Comparison of ENCODE assay signal across 12 cellular contexts in the genomic region with DNA sequence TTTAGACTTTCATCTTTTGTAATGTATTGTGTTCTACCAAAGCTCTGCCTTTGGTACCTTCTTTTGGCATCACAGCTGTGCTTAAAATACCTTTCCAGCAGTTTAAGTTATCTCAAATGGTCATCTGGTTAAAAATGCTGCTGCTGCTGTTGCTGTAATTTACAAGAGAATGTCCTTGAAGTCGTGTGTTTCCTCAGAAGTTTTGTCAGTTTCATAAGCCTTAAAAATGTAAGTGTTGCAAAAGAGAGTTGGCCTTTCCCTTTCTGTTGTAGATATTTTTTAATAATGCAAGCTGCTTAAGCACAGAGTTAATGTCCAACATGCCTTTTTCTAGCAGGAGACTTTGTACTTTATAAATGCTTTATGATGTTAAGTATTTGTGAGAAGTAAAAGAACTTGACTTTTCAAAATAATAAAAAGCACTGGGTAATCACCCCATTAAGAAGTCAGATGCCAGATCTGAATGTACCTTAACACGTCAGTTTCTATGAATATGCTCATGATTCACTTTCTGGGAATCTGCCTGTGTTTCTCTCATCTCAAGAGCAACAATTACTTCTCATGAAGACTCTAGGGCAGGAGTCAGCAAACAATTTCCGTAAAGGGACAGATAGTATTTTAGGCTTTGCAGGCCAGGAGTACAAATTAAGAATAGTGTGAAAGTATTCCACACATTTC. TPM values are rescaled to one million over a fixed set of nuclear protein-coding genes. Genes with fewer than 3 reads are reported as not detected.
DNase-seq lines count a peak whose midpoint lies in the region; ATAC-seq, FAIRE-seq and TF ChIP-seq lines count a peak whose summit lies in the region.
"Had no signal": no experiment of that assay in that cellular context is flagged by ENCODE, and none has a peak within 500 bp of the region (broad histone marks: within the 10 kb centered on the region; RNA-seq: fewer than 3 reads in every experiment).

No MANE protein-coding gene starts in this region.

- WGBS in mammary epithelial cell (ENCODE audit: low coverage, missing lambda C conversion rate) = 6% methylated on average over 3 of the region's 3 CpGs

- H3K4me1 ChIP-seq in mammary epithelial cell (ENCODE audit: insufficient read depth, low read length) = peaks cover 27% of the 10 kb centered on the region
- peaks cover 4 to 12% of the 10 kb centered on the region in 2 donors for H3K4me1 ChIP-seq in muscle layer of duodenum (ENCODE audit: control insufficient read depth in 1 of 2, insufficient read depth in 2 of 2, low read length in 2 of 2)

- ATAC-seq in HG03432 (IDR thresholded peaks at IDR 0.05; ENCODE audit: unreplicated experiment) (no peak), HG02610 (IDR thresholded peaks at IDR 0.05; ENCODE audit: unreplicated experiment) (no peak), HG03520 (IDR thresholded peaks at IDR 0.05; ENCODE audit: unreplicated experiment) (no peak)
- ATAC-seq: activated CD4-positive, alpha-beta T cell treated with anti-CD3 and anti-CD28 coated beads for 36 hours; activated naive CD8-positive, alpha-beta T cell treated with anti-CD3 and anti-CD28 coated beads, Interleukin-2, amount 50 U/mL, for 24 hours; naive thymus-derived CD8-positive, alpha-beta T cell had no signal

- H3K27ac ChIP-seq in mammary epithelial cell (ENCODE audit: insufficient read depth, low read depth, low read length) (peak overlapping the region; percentile 93), muscle layer of duodenum (ENCODE audit: low read length) (peak overlapping the region; percentile 66)

- no peaks in the 10 kb centered on the region for H3K27me3 ChIP-seq in mammary epithelial cell (ENCODE audit: insufficient read depth, low read length)
- H3K27me3 ChIP-seq in muscle layer of duodenum (ENCODE audit: low read depth, low read length) = no peaks in the 10 kb centered on the region

- intact Hi-C loops in mammary epithelial cell (cut with micrococcal nuclease) = loop anchor here (5.0 kb wide), 1 partner anchor 99 kb away; no protein-coding TSS in a partner anchor

- DNase-seq in AG04449 (ENCODE audit: low read depth, low spot score) (peak; percentile 75), HTR-8/SVneo (ENCODE audit: insufficient read length, low spot score) (peak; percentile 83), mammary epithelial cell (peak; percentile 86)
- no peak for DNase-seq in activated effector memory CD4-positive, alpha-beta T cell treated with Interleukin-2 at 50 U/mL for 16 hours
- DNase-seq: activated CD4-positive, alpha-beta T cell treated with anti-CD3 and anti-CD28 coated beads for 36 hours; activated naive CD8-positive, alpha-beta T cell treated with anti-CD3 and anti-CD28 coated beads, Interleukin-2, amount 50 U/mL, for 24 hours; CD4-positive, alpha-beta T cell; naive thymus-derived CD8-positive, alpha-beta T cell had no signal

- H2AFZ ChIP-seq in mammary epithelial cell (ENCODE audit: low read depth, low read length) = peak overlapping the region; percentile 25

- CTCF ChIA-PET in AG04449 (lab: Yijun Ruan, JAX) (no interaction called here), mammary epithelial cell (lab: Charles Lee; ENCODE audit: low non-redundant PET) (no interaction called here)

- H3K36me3 ChIP-seq in mammary epithelial cell (ENCODE audit: insufficient read depth, low read length) (no peaks in the 10 kb centered on the region), muscle layer of duodenum (ENCODE audit: control insufficient read depth in 1 of 2, insufficient read depth in 2 of 2, low read length in 2 of 2) (no peaks in the 10 kb centered on the region)

- in situ Hi-C loops in mammary epithelial cell (cut with MboI; ENCODE audit: low sequenced_read_pairs in 2 of 2) = no loop called here

- BruUV-seq in mammary epithelial cell (replicated peaks; lab: Mats Ljungman, UMichigan) = no TSS peak

- H3K4me3 ChIP-seq in AG04449 (ENCODE audit: low read depth, low read length) (no peak overlapping the region), mammary epithelial cell (replicated peaks in 1 of 3; ENCODE audit: insufficient read depth in 1 of 3, low read depth in 2 of 3, low read length in 3 of 3) (peak overlapping the region in 1 of 3 experiments; percentile 21), muscle layer of duodenum (ENCODE audit: low read depth in 1 of 2, low read length in 2 of 2) (no peak overlapping the region)

- TF ChIP-seq CTCF in AG04449 (IDR thresholded peaks at IDR 0.05; ENCODE audit: insufficient read depth, low read length, missing control alignments) (no peak), mammary epithelial cell (conservative IDR thresholded peaks at IDR 0.05 in 1 of 2, IDR thresholded peaks at IDR 0.05 in 1 of 2; ENCODE audit: extremely low read depth in 1 of 2, insufficient read depth in 1 of 2, low read depth in 1 of 2, low read length in 2 of 2) (no peak)

- H3K9ac ChIP-seq in mammary epithelial cell (ENCODE audit: insufficient read depth, low read length) = peak overlapping the region; percentile 61

- H3K4me2 ChIP-seq in mammary epithelial cell (ENCODE audit: insufficient read depth, low read depth, low read length) = peak overlapping the region; percentile 80

- peak; percentile 72 for FAIRE-seq in HTR-8/SVneo (lab: Jason Lieb, UNC)

- H3K79me2 ChIP-seq in mammary epithelial cell (ENCODE audit: insufficient read depth, low read length) = peaks cover 58% of the 10 kb centered on the region

- dilution Hi-C loops in mammary epithelial cell (cut with HindIII; ENCODE audit: low sequenced_read_pairs) = no loop called here

- H3K9me3 ChIP-seq in mammary epithelial cell (replicated peaks; ENCODE audit: insufficient read depth, low read length) (no peaks in the 10 kb centered on the region), muscle layer of duodenum (ENCODE audit: control insufficient read depth in 1 of 2, low read length in 2 of 2) (no peaks in the 10 kb centered on the region)

- POLR2A ChIA-PET in AG04449 (lab: Yijun Ruan, JAX) = interaction anchor here (1.1 kb wide), 1 partner anchor 12 kb away, joined by 3 read pairs; no protein-coding TSS in a partner anchor

- no peaks in the 10 kb centered on the region for H4K20me1 ChIP-seq in mammary epithelial cell (ENCODE audit: insufficient read depth, low read length)

RNA-seq across cellular contexts. Expression of gene TENM3, which starts 35.3 kb away (rescaled TPM):
- 10 to 100 TPM; 43.2 to 54.9 TPM for total RNA-seq in mammary epithelial cell
- 24.5 TPM for polyA plus RNA-seq in mammary epithelial cell
- 104 TPM for polyA minus RNA-seq in mammary epithelial cell
- total RNA-seq: activated CD4-positive, alpha-beta T cell treated with anti-CD3 and anti-CD28 coated beads for 36 hours; CD4-positive, alpha-beta T cell; naive thymus-derived CD8-positive, alpha-beta T cell had no signal
- polyA plus RNA-seq: naive thymus-derived CD8-positive, alpha-beta T cell had no signal
